In the genomic region with DNA sequence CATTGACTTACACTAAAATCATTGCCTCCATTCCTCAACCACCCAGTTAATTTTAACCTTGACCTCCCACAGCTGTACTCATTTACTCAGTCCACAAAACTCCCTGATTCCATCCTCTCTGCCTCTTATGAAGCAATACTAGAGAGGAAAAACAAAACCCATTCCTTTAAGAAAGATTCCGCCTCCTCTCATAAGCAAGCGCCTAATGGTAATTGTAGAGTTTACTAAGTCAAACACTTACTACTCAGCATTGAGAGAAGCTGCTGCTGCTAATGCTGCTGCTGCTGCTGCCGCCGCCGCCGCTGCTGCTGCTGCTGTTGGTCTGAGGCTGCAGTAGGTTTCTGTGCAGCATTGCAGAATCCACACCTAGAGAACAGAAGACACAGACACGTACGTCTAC, we compare ENCODE assay signal across 8 cellular contexts. TPM values are rescaled to one million over a fixed set of nuclear protein-coding genes. Genes with fewer than 3 reads are reported as not detected.
DNase-seq lines count a peak whose midpoint lies in the region; TF ChIP-seq lines count a peak whose summit lies in the region.

No MANE protein-coding gene starts in this region.

- CTCF ChIA-PET in Calu3 (lab: Charles Lee) = interaction anchor here (1.6 kb wide), 1 partner anchor 10 kb away, joined by 4 read pairs; no protein-coding TSS in a partner anchor

- H3K4me1 Mint-ChIP-seq in Calu3 (ENCODE audit: low read depth, unreplicated experiment) (peaks cover 25% of the 10 kb centered on the region), type B pancreatic cell (ENCODE audit: unreplicated experiment) (peaks cover 35% of the 10 kb centered on the region)

- no peaks in the 10 kb centered on the region for H3K9me3 ChIP-seq in neural cell (ENCODE audit: low read length)

- H3K27me3 Mint-ChIP-seq in Calu3 (ENCODE audit: unreplicated experiment) = no peaks in the 10 kb centered on the region
- no peaks in the 10 kb centered on the region for H3K27me3 Mint-ChIP-seq in type B pancreatic cell

- peaks cover 3% of the 10 kb centered on the region for H3K79me2 ChIP-seq in neural cell (replicated peaks; ENCODE audit: insufficient read depth, low read length)

- DNase-seq in Calu3 (peak; percentile 19), NCI-H2227 (lab: John Stamatoyannopoulos, UW; ENCODE audit: unreplicated experiment) (peak; percentile 33), epithelial cell of esophagus (ENCODE audit: low read depth) (peak; percentile 33), SKM-1 (lab: John Stamatoyannopoulos, UW; ENCODE audit: unreplicated experiment) (no peak), type B pancreatic cell (ENCODE audit: extremely low spot score, unreplicated experiment) (no peak), cerebellar nuclear complex (lab: John Stamatoyannopoulos, UW) (no peak), GM19240 (ENCODE audit: insufficient read length, low spot score) (no peak)

- peak overlapping the region; percentile 22 for H3K27ac ChIP-seq in neural cell (ENCODE audit: low read length)

- H3K9me2 ChIP-seq in neural cell (ENCODE audit: insufficient read depth, low read length) = no peaks in the 10 kb centered on the region

- TF ChIP-seq EP300 in neural cell (conservative IDR thresholded peaks at IDR 0.05; ENCODE audit: poor library complexity, severe bottlenecking) = peak; percentile 28

- H3K9ac ChIP-seq in neural cell (ENCODE audit: low read length) = peak overlapping the region; percentile 76

- H3K4me2 ChIP-seq in neural cell (ENCODE audit: low read length) = peak overlapping the region; percentile 66

- H3K27ac Mint-ChIP-seq in Calu3 (ENCODE audit: unreplicated experiment) (no peak overlapping the region), type B pancreatic cell (no peak overlapping the region)

- TF ChIP-seq RAD21 in neural cell (conservative IDR thresholded peaks at IDR 0.05) = peak; percentile 34

- peaks cover 3% of the 10 kb centered on the region for H3F3A ChIP-seq in neural cell (ENCODE audit: insufficient read depth, low read length, poor library complexity, severe bottlenecking)

- BruUV-seq in Calu3 (replicated peaks; lab: Mats Ljungman, UMichigan) = no TSS peak

- no peaks in the 10 kb centered on the region for H3K27me3 ChIP-seq in neural cell (ENCODE audit: insufficient read depth, low read depth, low read length)

- no peaks in the 10 kb centered on the region for H4K20me1 ChIP-seq in neural cell (ENCODE audit: insufficient read depth)

- H3K4me3 ChIP-seq in epithelial cell of esophagus (ENCODE audit: low read length) = no peak overlapping the region
- peak overlapping the region; percentile 92 for H3K4me3 ChIP-seq in neural cell (ENCODE audit: low read length)

- H3K9me3 Mint-ChIP-seq in Calu3 (ENCODE audit: low read depth, unreplicated experiment) (no peaks in the 10 kb centered on the region), type B pancreatic cell (no peaks in the 10 kb centered on the region)

- H3K4me3 Mint-ChIP-seq in Calu3 (ENCODE audit: low read depth, unreplicated experiment) (no peak overlapping the region), type B pancreatic cell (no peak overlapping the region)

- H3K36me3 Mint-ChIP-seq in Calu3 (ENCODE audit: insufficient read depth, unreplicated experiment) = no peaks in the 10 kb centered on the region
- no peaks in the 10 kb centered on the region for H3K36me3 Mint-ChIP-seq in type B pancreatic cell

- no peak for TF ChIP-seq CTCF in Calu3 (IDR thresholded peaks at IDR 0.05; ENCODE audit: unreplicated experiment)
- TF ChIP-seq CTCF in epithelial cell of esophagus (IDR thresholded peaks at IDR 0.05; ENCODE audit: insufficient read depth, low read depth, low read length, missing control alignments) = no peak
- TF ChIP-seq CTCF in neural cell (IDR thresholded peaks at IDR 0.05; ENCODE audit: poor library complexity, severe bottlenecking) = no peak
- no peak for TF ChIP-seq CTCF in type B pancreatic cell (conservative IDR thresholded peaks at IDR 0.05)

- H3K36me3 ChIP-seq in neural cell (ENCODE audit: insufficient read depth, low read length) = no peaks in the 10 kb centered on the region

- intact Hi-C loops in Calu3 (cut with micrococcal nuclease; ENCODE audit: unreplicated experiment) = loop anchor here (2.0 to 5.0 kb wide), 3 partner anchors 27 to 83 kb away; a partner anchor contains a TSS

- no peak overlapping the region for H2AFZ ChIP-seq in neural cell (ENCODE audit: low read depth, low read length)

TF ChIP-seq in neural cell, 6 proteins besides CTCF, POLR2A, EP300 and RAD21:
- TF ChIP-seq EZH2 (IDR thresholded peaks at IDR 0.05; ENCODE audit: borderline replicate concordance, insufficient read depth, low read length, poor library complexity, severe bottlenecking) (no peak), TAF1 (IDR thresholded peaks at IDR 0.05; ENCODE audit: low read depth) (no peak), MXI1 (conservative IDR thresholded peaks at IDR 0.05; ENCODE audit: poor library complexity, severe bottlenecking) (peak; percentile 12), SMC3 (conservative IDR thresholded peaks at IDR 0.05; ENCODE audit: poor library complexity) (peak; percentile 35), POLR2AphosphoS5 (IDR thresholded peaks at IDR 0.05) (peak; percentile 62)
- TF ChIP-seq, protein P1, sequence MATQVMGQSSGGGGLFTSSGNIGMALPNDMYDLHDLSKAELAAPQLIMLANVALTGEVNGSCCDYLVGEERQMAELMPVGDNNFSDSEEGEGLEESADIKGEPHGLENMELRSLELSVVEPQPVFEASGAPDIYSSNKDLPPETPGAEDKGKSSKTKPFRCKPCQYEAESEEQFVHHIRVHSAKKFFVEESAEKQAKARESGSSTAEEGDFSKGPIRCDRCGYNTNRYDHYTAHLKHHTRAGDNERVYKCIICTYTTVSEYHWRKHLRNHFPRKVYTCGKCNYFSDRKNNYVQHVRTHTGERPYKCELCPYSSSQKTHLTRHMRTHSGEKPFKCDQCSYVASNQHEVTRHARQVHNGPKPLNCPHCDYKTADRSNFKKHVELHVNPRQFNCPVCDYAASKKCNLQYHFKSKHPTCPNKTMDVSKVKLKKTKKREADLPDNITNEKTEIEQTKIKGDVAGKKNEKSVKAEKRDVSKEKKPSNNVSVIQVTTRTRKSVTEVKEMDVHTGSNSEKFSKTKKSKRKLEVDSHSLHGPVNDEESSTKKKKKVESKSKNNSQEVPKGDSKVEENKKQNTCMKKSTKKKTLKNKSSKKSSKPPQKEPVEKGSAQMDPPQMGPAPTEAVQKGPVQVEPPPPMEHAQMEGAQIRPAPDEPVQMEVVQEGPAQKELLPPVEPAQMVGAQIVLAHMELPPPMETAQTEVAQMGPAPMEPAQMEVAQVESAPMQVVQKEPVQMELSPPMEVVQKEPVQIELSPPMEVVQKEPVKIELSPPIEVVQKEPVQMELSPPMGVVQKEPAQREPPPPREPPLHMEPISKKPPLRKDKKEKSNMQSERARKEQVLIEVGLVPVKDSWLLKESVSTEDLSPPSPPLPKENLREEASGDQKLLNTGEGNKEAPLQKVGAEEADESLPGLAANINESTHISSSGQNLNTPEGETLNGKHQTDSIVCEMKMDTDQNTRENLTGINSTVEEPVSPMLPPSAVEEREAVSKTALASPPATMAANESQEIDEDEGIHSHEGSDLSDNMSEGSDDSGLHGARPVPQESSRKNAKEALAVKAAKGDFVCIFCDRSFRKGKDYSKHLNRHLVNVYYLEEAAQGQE (IDR thresholded peaks at IDR 0.05; ENCODE audit: borderline replicate concordance) = peak; percentile 41

RNA-seq across cellular contexts. Expression of a gene that starts 2.1 kb away (rescaled TPM):
- total RNA-seq in Calu3 (2022) = 54.9 and 64.4 TPM in 2 replicates
- polyA plus RNA-seq in neural cell = 29.7 and 40.6 TPM in 2 replicates
- 54.0 and 83.7 TPM in 2 replicates for polyA minus RNA-seq in neural cell
- 140 and 183 TPM in 2 replicates for total RNA-seq in type B pancreatic cell (ENCODE audit: low replicate concordance)

Comparison
In these comparisons a context has a peak if more than half of its experiments do, and no peak if none do; other contexts are left out.
1. DNase-seq: peak in Calu3 (single experiment), NCI-H2227 (single experiment) and epithelial cell of esophagus (single experiment); none in SKM-1 (single experiment), type B pancreatic cell (single experiment), cerebellar nuclear complex (0 of 2) and GM19240 (single experiment).